25 cellular contexts compared by ENCODE assay signal in genomic region chr13:108943842-108944241, GRCh38.
"Had no signal": no experiment of that assay in that cellular context is flagged by ENCODE, and none has a peak within 500 bp of the region (broad histone marks: within the 10 kb centered on the region; RNA-seq: fewer than 3 reads in every experiment).

No MANE protein-coding gene starts in this region.

- H3K9ac ChIP-seq: neural progenitor cell, parathyroid adenoma had no signal

- H3K4me1 ChIP-seq: neural progenitor cell, parathyroid adenoma, psoas muscle, right lobe of liver, sigmoid colon, stomach, thyroid gland, upper lobe of left lung, uterus had no signal

- DNase-seq: natural killer cell; occipital lobe; ovary; posterior cingulate gyrus; psoas muscle; right cardiac atrium; right lobe of liver; sigmoid colon; small intestine; stimulated activated CD4-positive, alpha-beta T cell treated with anti-CD3 and anti-CD28 coated beads, Interleukin-15, amount 100 ng/mL, for 24 hours; stimulated activated CD4-positive, alpha-beta T cell treated with anti-CD3 and anti-CD28 coated beads, Interleukin-2, amount 100 ng/mL, for 24 hours; stimulated activated CD4-positive, alpha-beta T cell treated with anti-CD3 and anti-CD28 coated beads, Interleukin-2, amount 100 ng/mL, for 48 hours; stimulated activated CD4-positive, alpha-beta T cell treated with anti-CD3 and anti-CD28 coated beads, Interleukin-4, amount 100 ng/mL, for 24 hours; stimulated activated naive B cell treated with anti-CD40 and anti-IgM and Interleukin-4, amounts not matched to agents 10 μg/mL and 1 μg/mL and 100 μg/mL, for 72 hours; stimulated activated naive CD4-positive, alpha-beta T cell treated with Interleukin-2 at 50 U/mL for 16 hours; stomach; thyroid gland; trophoblast cell; uterus had no signal

- H3K27ac ChIP-seq: neural progenitor cell, ovary, parathyroid adenoma, psoas muscle, sigmoid colon, stomach, thoracic aorta, thyroid gland, tibial nerve, upper lobe of left lung, uterus had no signal

- H3K9me3 ChIP-seq: ovary, psoas muscle, right lobe of liver, sigmoid colon, stomach, thoracic aorta, thyroid gland, tibial nerve, upper lobe of left lung, uterus had no signal

- ATAC-seq: natural killer cell; psoas muscle; right cardiac atrium; right lobe of liver; stimulated activated effector memory CD8-positive, alpha-beta T cell treated with anti-CD3 and anti-CD28 coated beads, Interleukin-12 subunit alpha, Interleukin-12 subunit beta, amount 100 ng/mL, for 72 hours; stimulated activated naive B cell treated with anti-CD40 and anti-IgM and Interleukin-4, amounts not matched to agents 10 μg/mL and 1 μg/mL and 100 μg/mL, for 72 hours had no signal

- H3K27me3 ChIP-seq: neural progenitor cell, ovary, right lobe of liver, sigmoid colon, stomach, thyroid gland, tibial nerve, upper lobe of left lung, uterus had no signal

- H3K4me3 ChIP-seq: neural progenitor cell, ovary, psoas muscle, sigmoid colon, stomach, thoracic aorta, thyroid gland, tibial nerve, upper lobe of left lung, uterus had no signal

- H3K36me3 ChIP-seq: neural progenitor cell, ovary, right lobe of liver, sigmoid colon, stomach, thoracic aorta, thyroid gland, tibial nerve, upper lobe of left lung, uterus had no signal
